Comparison of ENCODE assay signal across 8 cellular contexts in genomic region chr7:105581066-105581811, GRCh38. TPM values are rescaled to one million over a fixed set of nuclear protein-coding genes. Genes with fewer than 3 reads are reported as not detected.
DNase-seq lines count a peak whose midpoint lies in the region; ATAC-seq and TF ChIP-seq lines count a peak whose summit lies in the region.

Gene EFCAB10 (minus strand): TSS chr7:105581493. CDS start chr7:105581463, 30 bp downstream.

- no peak within 1 kb of the TSS for H2BK15ac ChIP-seq in IMR-90 (ENCODE audit: low read depth, low read length)

- no peak within 1 kb of the TSS for H4K91ac ChIP-seq in IMR-90 (ENCODE audit: insufficient read depth, low read depth, low read length)

- H3K9ac ChIP-seq in IMR-90 (ENCODE audit: low read depth, low read length): peak within 1 kb of the TSS; percentile 69; the same call in 1 of the 2 replicates

- H3K36me3 ChIP-seq in IMR-90 (ENCODE audit: control insufficient read depth, insufficient read depth, low read length) (no peaks in the 10 kb centered on the region), WERI-Rb-1 (no peaks in the 10 kb centered on the region)

- peak within 1 kb of the TSS; percentile 65; the same call in 1 of the 2 replicates for H4K5ac ChIP-seq in IMR-90 (ENCODE audit: low read depth, low read length)

- intact Hi-C loops in IMR-90 (cut with micrococcal nuclease): loop anchor here (10.0 kb wide), 1 partner anchor 464 kb away; no protein-coding TSS in a partner anchor

- H3K4me3 ChIP-seq in IMR-90 (ENCODE audit: insufficient read depth, low read depth, low read length) (peak within 1 kb of the TSS; percentile 37), WERI-Rb-1 (ENCODE audit: low read depth, low read length) (peak within 1 kb of the TSS; percentile 56), coronary artery (peak within 1 kb of the TSS; percentile 41)

- no peaks in the 10 kb centered on the region for H4K20me1 ChIP-seq in IMR-90 (ENCODE audit: insufficient read depth, low read length)

- TF ChIP-seq RAD21 in IMR-90 (IDR thresholded peaks at IDR 0.05; ENCODE audit: low read length): no peak

- ATAC-seq in GM21390 (IDR thresholded peaks at IDR 0.05; ENCODE audit: unreplicated experiment) (peak; percentile 73), IMR-90 (ENCODE audit: low read depth) (peak; percentile 94)

- H3K9me3 ChIP-seq in IMR-90 (ENCODE audit: control insufficient read depth, insufficient read depth, low read length) (peaks cover 2% of the 10 kb centered on the region), WERI-Rb-1 (ENCODE audit: severe bottlenecking) (no peaks in the 10 kb centered on the region)

- no peak for TF ChIP-seq POLR2A in IMR-90 (IDR thresholded peaks at IDR 0.05; ENCODE audit: low read depth, low read length)

- peak within 1 kb of the TSS; percentile 83 for H3K14ac ChIP-seq in IMR-90 (replicated peaks; ENCODE audit: low read depth, low read length)

- POLR2A ChIA-PET in IMR-90 (lab: Charles Lee; ENCODE audit: unreplicated experiment): no interaction called here

- peak within 1 kb of the TSS; percentile 86; the same call in 1 of the 2 replicates for H3K23ac ChIP-seq in IMR-90 (ENCODE audit: low read depth, low read length)

- no peak within 1 kb of the TSS for H2AK5ac ChIP-seq in IMR-90 (ENCODE audit: low read depth, low read length)

- no TSS peak for BruUV-seq in IMR-90 (replicated peaks; lab: Mats Ljungman, UMichigan)

- H3K4me2 ChIP-seq in IMR-90 (ENCODE audit: low read depth, low read length): peak within 1 kb of the TSS; percentile 78

- CTCF ChIA-PET in IMR-90 (lab: Yijun Ruan, JAX): interaction anchor here (0.7 kb wide), 1 partner anchor 63 kb away, joined by 3 read pairs; no protein-coding TSS in a partner anchor

- H2BK120ac ChIP-seq in IMR-90 (ENCODE audit: low read depth, low read length): no peak within 1 kb of the TSS

- TF ChIP-seq CTCF in IMR-90 (conservative IDR thresholded peaks at IDR 0.05; ENCODE audit: low read depth, low read length) (no peak), WERI-Rb-1 (IDR thresholded peaks at IDR 0.05; ENCODE audit: low read depth, low read length) (no peak), coronary artery (IDR thresholded peaks at IDR 0.05) (no peak)

- peak within 1 kb of the TSS in 1 of 2 experiments; percentile 90; a peak in 2 of 4 replicates for H4K8ac ChIP-seq in IMR-90 (ENCODE audit: low read depth in 2 of 2, low read length in 2 of 2)

- H3K18ac ChIP-seq in IMR-90 (ENCODE audit: low read depth, low read length): 0 out of 2 replicates have a peak within 1 kb of the TSS, but pooled peaks have one; percentile 6

- 17% methylated on average over 20 of the region's 36 CpGs; no CpG with 5 or more reads in 1 of the 2 experiments for WGBS in IMR-90 (ENCODE audit: extremely low coverage in 2 of 2, insufficient read length in 1 of 2), 2 experiments

- peak within 1 kb of the TSS; percentile 73 for H2AK9ac ChIP-seq in IMR-90 (replicated peaks; ENCODE audit: low read depth, low read length, poor library complexity)

- H3K56ac ChIP-seq in IMR-90 (ENCODE audit: extremely low read depth, insufficient read depth, low read length): no peak within 1 kb of the TSS

- no peaks in the 10 kb centered on the region for H3K79me1 ChIP-seq in IMR-90 (ENCODE audit: low read depth in 1 of 2, low read length in 2 of 2)

- H2BK20ac ChIP-seq in IMR-90 (ENCODE audit: low read depth, low read length): no peak within 1 kb of the TSS

- dilution Hi-C loops in IMR-90 (cut with HindIII; ENCODE audit: low sequenced_read_pairs, unreplicated experiment): no loop called here

- in situ Hi-C loops in IMR-90 (cut with MboI; ENCODE audit: low sequenced_read_pairs): no loop called here

- H2BK5ac ChIP-seq in IMR-90 (ENCODE audit: low read depth, low read length, poor library complexity, severe bottlenecking): no peak within 1 kb of the TSS

- peak within 1 kb of the TSS; percentile 29; the same call in 1 of the 2 replicates for H3K4ac ChIP-seq in IMR-90 (ENCODE audit: low read depth, low read length)

- no peaks in the 10 kb centered on the region for H3K9me1 ChIP-seq in IMR-90 (ENCODE audit: insufficient read depth, low read length)

- no peaks in the 10 kb centered on the region for H3K4me1 ChIP-seq in IMR-90 (ENCODE audit: control insufficient read depth, insufficient read depth, low read length)

- peak within 1 kb of the TSS; percentile 89 for H2AFZ ChIP-seq in IMR-90 (replicated peaks; ENCODE audit: low read length, poor library complexity)

- DNase-seq in DMS 273 (lab: John Stamatoyannopoulos, UW; ENCODE audit: unreplicated experiment) (peak; percentile 96), IMR-90 (peak; percentile 38), WERI-Rb-1 (peak; percentile 89), coronary artery (ENCODE audit: low spot score) (no peak), kidney tubule cell (ENCODE audit: low spot score) (peak; percentile 91), MV-4-11 (lab: John Stamatoyannopoulos, UW) (no peak)
- DNase-seq in stimulated activated CD4-positive, alpha-beta T cell treated with anti-CD3 and anti-CD28 coated beads, Interleukin-1b, Interleukin-23, amount 100 ng/mL, for 48 hours: peak; percentile 68

- H3K27me3 ChIP-seq in IMR-90 (ENCODE audit: control insufficient read depth, insufficient read depth, low read length) (no peaks in the 10 kb centered on the region), WERI-Rb-1 (ENCODE audit: insufficient read depth, low read depth, severe bottlenecking) (no peaks in the 10 kb centered on the region)

- H3K27ac ChIP-seq in IMR-90 (ENCODE audit: insufficient read depth, low read length): no peak within 1 kb of the TSS
- no peak within 1 kb of the TSS for H3K27ac ChIP-seq in WERI-Rb-1
- H3K27ac ChIP-seq in coronary artery: no peak within 1 kb of the TSS

TF ChIP-seq in IMR-90, 13 proteins besides CTCF, POLR2A, EP300 and RAD21:
- TF ChIP-seq NFE2L2 (IDR thresholded peaks at IDR 0.05; ENCODE audit: low read depth, low read length) (no peak), BHLHE40 (IDR thresholded peaks at IDR 0.05; ENCODE audit: low read depth, low read length) (0 out of 2 replicates have a peak, but pooled peaks have one; percentile 31), USF2 (IDR thresholded peaks at IDR 0.05; ENCODE audit: low read depth, low read length) (peak; percentile 86)
TF ChIP-seq in IMR-90: peak in this region for 2.

RNA-seq across cellular contexts. Expression of gene EFCAB10, which starts in this region (rescaled TPM):
- total RNA-seq in IMR-90 (2012; rRNA removed): not detected in 2 replicates
- polyA plus RNA-seq in IMR-90 (2012; rRNA removed): not detected in 2 replicates
- not detected in 2 replicates for polyA plus RNA-seq in IMR-90 (2012; cell fraction: cytosol; rRNA removed)
- not detected in 2 replicates for polyA plus RNA-seq in IMR-90 (2012; cell fraction: nucleus; rRNA removed; ENCODE audit: low replicate concordance)

Comparison
In these comparisons a context has a peak if more than half of its experiments do, and no peak if none do; other contexts are left out.
1. Peak in DNase-seq, ATAC-seq, H3K4me3 ChIP-seq, H3K9ac ChIP-seq and H3K4me2 ChIP-seq in IMR-90; RNA of the gene not detected or under 1 TPM.
2. DNase-seq: peak in DMS 273 (single experiment), WERI-Rb-1 (single experiment), kidney tubule cell (single experiment) and stimulated activated CD4-positive, alpha-beta T cell treated with anti-CD3 and anti-CD28 coated beads, Interleukin-1b, Interleukin-23, amount 100 ng/mL, for 48 hours (single experiment); none in coronary artery (single experiment) and MV-4-11 (single experiment).
3. Peak in every context shown above with its lines, with median percentiles within 50 percentile points of each other: H3K4me3 ChIP-seq.